ENCODE assay signal across 16 cellular contexts in genomic region chr2:77567723-77568122, GRCh38. TPM values are rescaled to one million over a fixed set of nuclear protein-coding genes. Genes with fewer than 3 reads are reported as not detected.
"Had no signal": no experiment of that assay in that cellular context is flagged by ENCODE, and none has a peak within 500 bp of the region (broad histone marks: within the 10 kb centered on the region; RNA-seq: fewer than 3 reads in every experiment).

No MANE protein-coding gene starts in this region.

- H3K27me3 ChIP-seq: brain microvascular endothelial cell, heart right ventricle, sigmoid colon had no signal

- H3K9me3 Mint-ChIP-seq: memory B cell had no signal

- H3K27me3 Mint-ChIP-seq: activated T-helper 17 cell treated with anti-CD3 and anti-CD28 coated beads, Interleukin-2, amount 50 U/mL, for 72 hours; memory B cell had no signal

- H3K4me3 Mint-ChIP-seq: activated T-helper 17 cell treated with anti-CD3 and anti-CD28 coated beads, Interleukin-2, amount 50 U/mL, for 72 hours; memory B cell had no signal

- H3K4me1 Mint-ChIP-seq: activated T-helper 17 cell treated with anti-CD3 and anti-CD28 coated beads, Interleukin-2, amount 50 U/mL, for 72 hours; memory B cell had no signal

- H3K4me3 ChIP-seq: heart right ventricle, left ventricle myocardium inferior, sigmoid colon had no signal

- DNase-seq: activated CD4-positive, alpha-beta T cell treated with anti-CD3 and anti-CD28 coated beads, Interleukin-2, amount 50 U/mL, for 48 hours; activated naive CD4-positive, alpha-beta T cell treated with Interleukin-2 at 50 U/mL for 16 hours; anterior cingulate cortex; brain microvascular endothelial cell; dermis blood vessel endothelial cell; heart right ventricle; left ventricle myocardium inferior; sigmoid colon; stimulated activated CD4-positive, alpha-beta T cell treated with anti-CD3 and anti-CD28 coated beads, Interleukin-12 subunit alpha, Interleukin-12 subunit beta, amount 100 ng/mL, for 4 hours; stimulated activated CD4-positive, alpha-beta T cell treated with anti-CD3 and anti-CD28 coated beads, Interleukin-2, amount 100 ng/mL, for 24 hours; T-helper 1 cell had no signal

- H3K27ac Mint-ChIP-seq: activated T-helper 17 cell treated with anti-CD3 and anti-CD28 coated beads, Interleukin-2, amount 50 U/mL, for 72 hours; memory B cell had no signal

- H3K36me3 Mint-ChIP-seq: memory B cell had no signal

- H3K9me3 ChIP-seq: sigmoid colon had no signal

- H3K36me3 ChIP-seq: brain microvascular endothelial cell, heart right ventricle, left ventricle myocardium inferior, sigmoid colon had no signal

- H3K27ac ChIP-seq: brain microvascular endothelial cell, epithelial cell of prostate, heart right ventricle, left ventricle myocardium inferior, sigmoid colon had no signal

- H3K4me1 ChIP-seq: heart right ventricle, left ventricle myocardium inferior had no signal

- ATAC-seq: activated T-helper 17 cell treated with anti-CD3 and anti-CD28 coated beads, Interleukin-2, amount 50 U/mL, for 72 hours; heart right ventricle had no signal

- FAIRE-seq: islet of Langerhans had no signal

RNA-seq across cellular contexts. Expression of gene LRRTM4, which starts 45.5 kb away (rescaled TPM):
- total RNA-seq: activated T-helper 17 cell treated with anti-CD3 and anti-CD28 coated beads, Interleukin-2, amount 50 U/mL, for 72 hours; dermis blood vessel endothelial cell; pulmonary artery endothelial cell had no signal
